Comparison of ENCODE assay signal across 8 cellular contexts in the genomic region with DNA sequence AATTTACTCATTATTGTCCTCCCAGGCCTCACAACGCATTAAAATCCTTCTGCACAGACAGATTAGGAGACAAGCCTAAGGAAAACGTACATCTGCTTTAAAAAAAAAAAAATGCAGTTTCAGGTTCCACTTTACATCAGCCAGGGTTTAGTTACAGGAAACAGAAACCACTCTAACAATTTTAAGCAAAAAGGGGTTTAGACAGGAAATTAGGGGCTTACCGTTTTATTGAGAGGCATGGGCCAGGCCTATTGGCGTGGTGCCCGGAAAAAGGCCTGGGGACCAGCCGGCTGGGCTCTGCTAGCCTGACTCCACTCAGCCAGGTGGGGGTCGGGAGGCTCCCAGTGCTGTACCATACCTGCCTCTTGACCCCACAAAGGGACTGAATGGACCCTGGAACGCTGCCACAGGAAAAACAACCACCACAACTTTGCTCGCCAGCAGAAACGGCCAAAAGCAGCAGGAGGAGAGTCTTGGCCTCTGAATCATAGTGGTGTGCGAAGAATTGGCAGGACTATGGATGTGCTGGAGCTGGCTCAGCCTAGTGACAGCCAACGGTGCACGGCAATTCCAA.
DNase-seq lines count a peak whose midpoint lies in the region; ATAC-seq, FAIRE-seq and TF ChIP-seq lines count a peak whose summit lies in the region.

No MANE protein-coding gene starts in this region.

- peaks cover 69% of the 10 kb centered on the region for H3K4me1 Mint-ChIP-seq in activated T-cell treated with anti-CD3 and anti-CD28 coated beads, Interleukin-2, amount 50 U/mL, for 72 hours (ENCODE audit: low read depth)

- H3K4me3 Mint-ChIP-seq in activated T-cell treated with anti-CD3 and anti-CD28 coated beads, Interleukin-2, amount 50 U/mL, for 72 hours: peak overlapping the region; percentile 78 to 79

- H3K9me3 Mint-ChIP-seq in activated T-cell treated with anti-CD3 and anti-CD28 coated beads, Interleukin-2, amount 50 U/mL, for 72 hours: peaks cover 0 to 2% of the 10 kb centered on the region in 2 donors

- no peaks in the 10 kb centered on the region for H3K4me1 ChIP-seq in prostate gland (replicated peaks)

- H3K4me3 ChIP-seq in fibroblast of villous mesenchyme (ENCODE audit: low read depth, low read length) (no peak overlapping the region), prostate gland (no peak overlapping the region), H7 (ENCODE audit: insufficient read depth, low read depth, low read length) (no peak overlapping the region)

- peak; percentile 65 for ATAC-seq in HG03280 (IDR thresholded peaks at IDR 0.05; ENCODE audit: unreplicated experiment)
- ATAC-seq in activated T-cell treated with anti-CD3 and anti-CD28 coated beads, Interleukin-2, amount 50 U/mL, for 72 hours (replicated peaks in 1 of 2): peak; percentile 78 to 82

- H3K27ac Mint-ChIP-seq in activated T-cell treated with anti-CD3 and anti-CD28 coated beads, Interleukin-2, amount 50 U/mL, for 72 hours: peak overlapping the region; percentile 96

- no peaks in the 10 kb centered on the region for H3K9me3 ChIP-seq in prostate gland

- H3K36me3 ChIP-seq in prostate gland: no peaks in the 10 kb centered on the region
- H3K36me3 ChIP-seq in H7 (replicated peaks; ENCODE audit: control insufficient read depth, insufficient read depth, low read length): no peaks in the 10 kb centered on the region

- peak overlapping the region; percentile 64 to 67 for H3K27ac ChIP-seq in prostate gland

- H3K27me3 Mint-ChIP-seq in activated T-cell treated with anti-CD3 and anti-CD28 coated beads, Interleukin-2, amount 50 U/mL, for 72 hours (ENCODE audit: low read depth): peaks cover 6% of the 10 kb centered on the region

- TF ChIP-seq CTCF in fibroblast of villous mesenchyme (IDR thresholded peaks at IDR 0.05; ENCODE audit: insufficient read depth, low read depth, low read length) (no peak), prostate gland (IDR thresholded peaks at IDR 0.05) (peak in 1 of 4 experiments; percentile 7)

- intact Hi-C loops in prostate gland (cut with DNase I): no loop called here

- DNase-seq in Ammon's horn (ENCODE audit: low spot score) (peak; percentile 76), GM19239 (ENCODE audit: insufficient read length, low spot score) (peak; percentile 48), NCI-H82 (lab: John Stamatoyannopoulos, UW) (peak; percentile 76), fibroblast of villous mesenchyme (ENCODE audit: low read depth) (peak; percentile 95), prostate gland (ENCODE audit: low spot score) (peak; percentile 66), H7 (no peak)
- DNase-seq in activated T-cell treated with anti-CD3 and anti-CD28 coated beads, Interleukin-2, amount 50 U/mL, for 72 hours: peak; percentile 61 to 66

- WGBS in prostate gland: 8% methylated on average over 13 of the region's 13 CpGs

- no peak for TF ChIP-seq POLR2A in prostate gland (IDR thresholded peaks at IDR 0.05)

- peaks cover 0 to 4% of the 10 kb centered on the region in 2 donors for H3K36me3 Mint-ChIP-seq in activated T-cell treated with anti-CD3 and anti-CD28 coated beads, Interleukin-2, amount 50 U/mL, for 72 hours (ENCODE audit: insufficient read depth in 2 of 2)

- peak; percentile 96 for FAIRE-seq in GM19239 (lab: Jason Lieb, UNC)

- H3K27me3 ChIP-seq in prostate gland (replicated peaks; ENCODE audit: insufficient read depth) (no peaks in the 10 kb centered on the region), H7 (ENCODE audit: control insufficient read depth, insufficient read depth, low read length) (no peaks in the 10 kb centered on the region)
